Comparison of ENCODE assay signal across 30 cellular contexts in genomic region chr1:55896210-55896609, GRCh38.
"Had no signal": no experiment of that assay in that cellular context is flagged by ENCODE, and none has a peak within 500 bp of the region (broad histone marks: within the 10 kb centered on the region; RNA-seq: fewer than 3 reads in every experiment).

No MANE protein-coding gene starts in this region.

- H3K9me3 ChIP-seq: neutrophil, right lobe of liver, suprapubic skin, testis, upper lobe of right lung had no signal

- H3K36me3 ChIP-seq: neutrophil, right lobe of liver, sigmoid colon, suprapubic skin, tibial artery, transverse colon, upper lobe of right lung, uterus had no signal

- H3K27ac ChIP-seq: neutrophil, parathyroid adenoma, psoas muscle, right lobe of liver, sigmoid colon, suprapubic skin, testis, tibial artery, transverse colon, upper lobe of right lung, uterus had no signal

- H3K4me1 Mint-ChIP-seq: naive thymus-derived CD8-positive, alpha-beta T cell; nephron progenitor cell; neural crest cell; stimulated activated effector memory CD8-positive, alpha-beta T cell treated with anti-CD3 and anti-CD28 coated beads, Interleukin-12 subunit alpha, Interleukin-12 subunit beta, amount 100 ng/mL, for 72 hours; stimulated activated naive B cell treated with anti-CD40 and anti-IgM and Interleukin-4, amounts not matched to agents 10 μg/mL and 1 μg/mL and 100 μg/mL, for 72 hours had no signal

- H3K9ac ChIP-seq: parathyroid adenoma had no signal

- ATAC-seq: naive thymus-derived CD8-positive, alpha-beta T cell; natural killer cell treated with Interleukin-12 subunit alpha and Interleukin-12 subunit beta and Interleukin-15 and Interleukin-18, amount 100 ng/mL, for 72 hours; psoas muscle; right cardiac atrium; right lobe of liver; stimulated activated effector memory CD8-positive, alpha-beta T cell treated with anti-CD3 and anti-CD28 coated beads, Interleukin-12 subunit alpha, Interleukin-12 subunit beta, amount 100 ng/mL, for 72 hours; stimulated activated naive B cell treated with anti-CD40 and anti-IgM and Interleukin-4, amounts not matched to agents 10 μg/mL and 1 μg/mL and 100 μg/mL, for 72 hours; upper lobe of right lung had no signal

- H3K4me3 ChIP-seq: psoas muscle, right lobe of liver, sigmoid colon, suprapubic skin, testis, tibial artery, transverse colon, upper lobe of right lung, uterus had no signal

- H3K4me1 ChIP-seq: parathyroid adenoma, psoas muscle, right lobe of liver, sigmoid colon, suprapubic skin, testis, transverse colon, upper lobe of right lung, uterus had no signal

- H3K27ac Mint-ChIP-seq: naive thymus-derived CD8-positive, alpha-beta T cell; natural killer cell treated with Interleukin-12 subunit alpha and Interleukin-12 subunit beta and Interleukin-15 and Interleukin-18, amount 100 ng/mL, for 72 hours; nephron progenitor cell; progenitor cell of endocrine pancreas; stimulated activated effector memory CD8-positive, alpha-beta T cell treated with anti-CD3 and anti-CD28 coated beads, Interleukin-12 subunit alpha, Interleukin-12 subunit beta, amount 100 ng/mL, for 72 hours; stimulated activated naive B cell treated with anti-CD40 and anti-IgM and Interleukin-4, amounts not matched to agents 10 μg/mL and 1 μg/mL and 100 μg/mL, for 72 hours; stimulated activated naive CD8-positive, alpha-beta T cell treated with anti-CD3 and anti-CD28 coated beads, Interleukin-15, Interleukin-2, amounts not matched to agents 100 ng/mL and 50 ng/mL, for 24 hours; type B pancreatic cell had no signal

- H3K27me3 Mint-ChIP-seq: progenitor cell of endocrine pancreas, type B pancreatic cell had no signal

- H2AFZ ChIP-seq: parathyroid adenoma had no signal

- H3K36me3 Mint-ChIP-seq: stimulated activated effector memory CD8-positive, alpha-beta T cell treated with anti-CD3 and anti-CD28 coated beads, Interleukin-12 subunit alpha, Interleukin-12 subunit beta, amount 100 ng/mL, for 72 hours had no signal

- H3K27me3 ChIP-seq: neutrophil, right lobe of liver, sigmoid colon, suprapubic skin, testis, tibial artery, transverse colon, upper lobe of right lung, uterus had no signal

- H3K4me3 Mint-ChIP-seq: naive thymus-derived CD8-positive, alpha-beta T cell; natural killer cell treated with Interleukin-12 subunit alpha and Interleukin-12 subunit beta and Interleukin-15 and Interleukin-18, amount 100 ng/mL, for 72 hours; nephron progenitor cell; neural crest cell; stimulated activated effector memory CD8-positive, alpha-beta T cell treated with anti-CD3 and anti-CD28 coated beads, Interleukin-12 subunit alpha, Interleukin-12 subunit beta, amount 100 ng/mL, for 72 hours; stimulated activated naive B cell treated with anti-CD40 and anti-IgM and Interleukin-4, amounts not matched to agents 10 μg/mL and 1 μg/mL and 100 μg/mL, for 72 hours; stimulated activated naive CD8-positive, alpha-beta T cell treated with anti-CD3 and anti-CD28 coated beads, Interleukin-15, Interleukin-2, amounts not matched to agents 100 ng/mL and 50 ng/mL, for 24 hours; type B pancreatic cell had no signal

- H3K79me2 ChIP-seq: parathyroid adenoma had no signal

- DNase-seq: naive thymus-derived CD8-positive, alpha-beta T cell; nephron progenitor cell; nucleus accumbens; posterior cingulate gyrus; psoas muscle; right cardiac atrium; right lobe of liver; sigmoid colon; small intestine; stimulated activated CD4-positive, alpha-beta T cell treated with anti-CD3 and anti-CD28 coated beads, Interleukin-15, amount 100 ng/mL, for 24 hours; stimulated activated CD4-positive, alpha-beta T cell treated with anti-CD3 and anti-CD28 coated beads, Interleukin-2, amount 100 ng/mL, for 24 hours; stimulated activated CD4-positive, alpha-beta T cell treated with anti-CD3 and anti-CD28 coated beads, Interleukin-2, amount 100 ng/mL, for 48 hours; stimulated activated CD4-positive, alpha-beta T cell treated with anti-CD3 and anti-CD28 coated beads, Interleukin-4, amount 100 ng/mL, for 24 hours; stimulated activated naive B cell treated with anti-CD40 and anti-IgM and Interleukin-4, amounts not matched to agents 10 μg/mL and 1 μg/mL and 100 μg/mL, for 72 hours; stimulated activated naive CD4-positive, alpha-beta T cell treated with Interleukin-2 at 50 U/mL for 16 hours; substantia nigra; testis; tibial artery; transverse colon; upper lobe of right lung; uterus had no signal
